ENCODE assay signal across 8 cellular contexts in genomic region chr2:26068602-26069298, GRCh38. TPM values are rescaled to one million over a fixed set of nuclear protein-coding genes. Genes with fewer than 3 reads are reported as not detected.
DNase-seq lines count a peak whose midpoint lies in the region; ATAC-seq and TF ChIP-seq lines count a peak whose summit lies in the region.

No MANE protein-coding gene starts in this region.

- CTCF ChIA-PET in Caco-2 (lab: Charles Lee) = no interaction called here

- H3K36me3 ChIP-seq in Caco-2 (ENCODE audit: control insufficient read depth, insufficient read depth, low read length) = peaks cover 1% of the 10 kb centered on the region; the same call in 1 of the 2 replicates
- peaks cover 30% of the 10 kb centered on the region for H3K36me3 ChIP-seq in SK-N-MC (ENCODE audit: insufficient read depth, low read length)

- H3K4me3 ChIP-seq in Caco-2 (ENCODE audit: low read depth, low read length) = no peak overlapping the region
- H3K4me3 ChIP-seq in SK-N-MC = peak overlapping the region; percentile 52
- no peak overlapping the region for H3K4me3 ChIP-seq in cardiac fibroblast (replicated peaks in 1 of 2; ENCODE audit: low read depth in 2 of 2, low read length in 2 of 2)

- no TSS peak for BruUV-seq in Caco-2 (replicated peaks; lab: Mats Ljungman, UMichigan)

- H3K27ac Mint-ChIP-seq in Caco-2 (ENCODE audit: unreplicated experiment) = peak overlapping the region; percentile 55
- H3K27ac Mint-ChIP-seq in natural killer cell treated with Interleukin-12 subunit alpha and Interleukin-12 subunit beta and Interleukin-15 and Interleukin-18, amount 100 ng/mL, for 72 hours = peak overlapping the region; percentile 90 to 93

- H3K27me3 ChIP-seq in Caco-2 (replicated peaks; ENCODE audit: control insufficient read depth, insufficient read depth, low read length) = no peaks in the 10 kb centered on the region

- H3K36me3 Mint-ChIP-seq in Caco-2 (ENCODE audit: insufficient read depth, unreplicated experiment) = peaks cover 36% of the 10 kb centered on the region
- H3K36me3 Mint-ChIP-seq in natural killer cell treated with Interleukin-12 subunit alpha and Interleukin-12 subunit beta and Interleukin-15 and Interleukin-18, amount 100 ng/mL, for 72 hours = peaks cover 5% of the 10 kb centered on the region

- H3K9me3 ChIP-seq in Caco-2 = no peaks in the 10 kb centered on the region
- no peaks in the 10 kb centered on the region for H3K9me3 ChIP-seq in SK-N-MC (ENCODE audit: low read depth, low read length)

- H3K9ac ChIP-seq in SK-N-MC (ENCODE audit: insufficient read length) = peak overlapping the region; percentile 24

- TF ChIP-seq CTCF in Caco-2 (IDR thresholded peaks at IDR 0.05; ENCODE audit: insufficient read depth in 1 of 2, low read depth in 1 of 2, low read length in 1 of 2, severe bottlenecking in 1 of 2, unreplicated experiment in 1 of 2) (no peak), cardiac fibroblast (IDR thresholded peaks at IDR 0.05; ENCODE audit: low read depth, low read length) (no peak)

- no peaks in the 10 kb centered on the region for H3K27me3 Mint-ChIP-seq in Caco-2 (ENCODE audit: insufficient read depth, unreplicated experiment)
- H3K27me3 Mint-ChIP-seq in natural killer cell treated with Interleukin-12 subunit alpha and Interleukin-12 subunit beta and Interleukin-15 and Interleukin-18, amount 100 ng/mL, for 72 hours = no peaks in the 10 kb centered on the region

- ATAC-seq in GM19328 (IDR thresholded peaks at IDR 0.05; ENCODE audit: unreplicated experiment) (peak; percentile 77), HG03354 (IDR thresholded peaks at IDR 0.05; ENCODE audit: poor library complexity, severe bottlenecking, unreplicated experiment) (peak; percentile 91)
- peak; percentile 97 for ATAC-seq in natural killer cell treated with Interleukin-12 subunit alpha and Interleukin-12 subunit beta and Interleukin-15 and Interleukin-18, amount 100 ng/mL, for 72 hours

- no peak for DNase-seq in Caco-2
- DNase-seq in SK-N-MC (ENCODE audit: low read depth, low spot score) = peak; percentile 80
- peak; percentile 82 to 91 for DNase-seq in cardiac fibroblast (ENCODE audit: low read depth in 2 of 2)
- peak; percentile 80 for DNase-seq in natural killer cell treated with Interleukin-12 subunit alpha and Interleukin-12 subunit beta and Interleukin-15 and Interleukin-18, amount 100 ng/mL, for 72 hours (ENCODE audit: low spot score)
- DNase-seq in NCI-H1092 treated with DMSO at 0.1 percent for 48 hours (lab: John Stamatoyannopoulos, UW) = no peak
- no peak for DNase-seq in NCI-H146 (lab: John Stamatoyannopoulos, UW)

- POLR2A ChIA-PET in Caco-2 (lab: Charles Lee) = no interaction called here

- peaks cover 35% of the 10 kb centered on the region for H3K4me1 ChIP-seq in Caco-2

- peaks cover 41% of the 10 kb centered on the region for H3K4me1 Mint-ChIP-seq in Caco-2 (ENCODE audit: low read depth, unreplicated experiment)
- H3K4me1 Mint-ChIP-seq in natural killer cell treated with Interleukin-12 subunit alpha and Interleukin-12 subunit beta and Interleukin-15 and Interleukin-18, amount 100 ng/mL, for 72 hours (ENCODE audit: low read depth in 2 of 2) = peaks cover 44 to 59% of the 10 kb centered on the region in 2 donors

- intact Hi-C loops in Caco-2 (cut with micrococcal nuclease; ENCODE audit: unreplicated experiment) = no loop called here

- peak overlapping the region; percentile 92 for H3K27ac ChIP-seq in SK-N-MC

- no peaks in the 10 kb centered on the region for H3K9me3 Mint-ChIP-seq in Caco-2 (ENCODE audit: unreplicated experiment)
- H3K9me3 Mint-ChIP-seq in natural killer cell treated with Interleukin-12 subunit alpha and Interleukin-12 subunit beta and Interleukin-15 and Interleukin-18, amount 100 ng/mL, for 72 hours = no peaks in the 10 kb centered on the region

- H3K4me3 Mint-ChIP-seq in Caco-2 (ENCODE audit: unreplicated experiment) = no peak overlapping the region
- peak overlapping the region; percentile 90 for H3K4me3 Mint-ChIP-seq in natural killer cell treated with Interleukin-12 subunit alpha and Interleukin-12 subunit beta and Interleukin-15 and Interleukin-18, amount 100 ng/mL, for 72 hours

RNA-seq across cellular contexts. Expression of gene RAB10, which starts 34.9 kb away (rescaled TPM):
- 203 and 213 TPM in 2 replicates for total RNA-seq in Caco-2 (2022)
- 100 to 1,000 TPM in 1 of 2 donors, 10 to 100 TPM in 1; 92.2 to 126 TPM for total RNA-seq in natural killer cell treated with Interleukin-12 subunit alpha and Interleukin-12 subunit beta and Interleukin-15 and Interleukin-18, amount 100 ng/mL, for 72 hours

Comparison
In these comparisons a context has a peak if more than half of its experiments do, and no peak if none do; other contexts are left out.
1. DNase-seq: peak in SK-N-MC (single experiment), cardiac fibroblast (2 of 2) and natural killer cell treated with Interleukin-12 subunit alpha and Interleukin-12 subunit beta and Interleukin-15 and Interleukin-18, amount 100 ng/mL, for 72 hours (single experiment); none in Caco-2 (0 of 2), NCI-H1092 treated with DMSO at 0.1 percent for 48 hours (single experiment) and NCI-H146 (single experiment).
2. Peak in every context shown above with its lines, with median percentiles within 50 percentile points of each other: ATAC-seq.